In genomic region chr7:149147072-149147729, GRCh38 we compare ENCODE assay signal across 1 cellular context.
TF ChIP-seq lines count a peak whose summit lies in the region.

Gene ZNF398 (plus strand): TSS chr7:149147453. CDS start chr7:149147743, 290 bp downstream.

TF ChIP-seq in K562, 482 proteins besides CTCF, POLR2A, EP300 and RAD21 (continued from another document and continues in another):
- TF ChIP-seq ZNF592 (IDR thresholded peaks at IDR 0.05) (peak; percentile 63), ILF3 (IDR thresholded peaks at IDR 0.05; ENCODE audit: borderline replicate concordance) (0 out of 2 replicates have a peak, but pooled peaks have one; percentile 86), ZNF217 (CRISPR knock-in tag; IDR thresholded peaks at IDR 0.05) (no peak), ZNF143 (CRISPR knock-in tag; IDR thresholded peaks at IDR 0.05) (peak; percentile 2; the same call in 1 of the 2 replicates), ZNF445 (CRISPR knock-in tag; IDR thresholded peaks at IDR 0.05; ENCODE audit: low read depth) (no peak), RFX7 (CRISPR knock-in tag; IDR thresholded peaks at IDR 0.05) (no peak), ZNF644 (tag; IDR thresholded peaks at IDR 0.05; ENCODE audit: low read depth) (0 out of 2 replicates have a peak, but pooled peaks have one; percentile 34), ATF2 (CRISPR knock-in tag; IDR thresholded peaks at IDR 0.05) (peak; percentile 77), ZFP36 (IDR thresholded peaks at IDR 0.05; ENCODE audit: low read depth, low read length, partially characterized antibody) (peak; percentile 20), POLR3A (IDR thresholded peaks at IDR 0.05; ENCODE audit: borderline replicate concordance, extremely low read depth, insufficient read depth, insufficient read length) (no peak), PRMT5 (CRISPR knock-in tag; IDR thresholded peaks at IDR 0.05) (peak; percentile 63; the same call in 1 of the 2 replicates), PHF21A (IDR thresholded peaks at IDR 0.05; ENCODE audit: borderline replicate concordance, low read depth) (no peak), THAP12 (CRISPR knock-in tag; IDR thresholded peaks at IDR 0.05) (peak; percentile 99), THAP7 (CRISPR knock-in tag; IDR thresholded peaks at IDR 0.05) (peak; percentile 75; the same call in 1 of the 2 replicates), ZKSCAN1 (IDR thresholded peaks at IDR 0.05; ENCODE audit: low read depth, low read length) (0 out of 2 replicates have a peak, but pooled peaks have one; percentile 7), TRIM28 (IDR thresholded peaks at IDR 0.05) (0 out of 2 replicates have a peak, but pooled peaks have one; percentile 19), THRB (CRISPR knock-in tag; conservative IDR thresholded peaks at IDR 0.05) (peak; percentile 60; the same call in 1 of the 2 replicates), MIER1 (IDR thresholded peaks at IDR 0.05; ENCODE audit: low read depth) (0 out of 2 replicates have a peak, but pooled peaks have one; percentile 71), ZNF766 (CRISPR knock-in tag; conservative IDR thresholded peaks at IDR 0.05) (peak; percentile 59; the same call in 1 of the 2 replicates), CSDE1 (IDR thresholded peaks at IDR 0.05) (peak in 1 of 2 experiments; percentile 20; a peak in 1 of 4 replicates), RNF219 (CRISPR knock-in tag; IDR thresholded peaks at IDR 0.05) (no peak), SREBF2 (CRISPR knock-in tag; IDR thresholded peaks at IDR 0.05) (no peak), CREBBP (IDR thresholded peaks at IDR 0.05; ENCODE audit: low read depth, low read length) (no peak), TEAD4 (IDR thresholded peaks at IDR 0.05; ENCODE audit: low read length) (peak; percentile 12; the same call in 1 of the 2 replicates), TEAD4 (CRISPR knock-in tag; IDR thresholded peaks at IDR 0.05; ENCODE audit: borderline replicate concordance) (no peak), PHF8 (IDR thresholded peaks at IDR 0.05; ENCODE audit: borderline replicate concordance, low read length) (peak; percentile 74; the same call in 1 of the 2 replicates), NELFE (IDR thresholded peaks at IDR 0.05; ENCODE audit: insufficient read depth, insufficient read length) (no peak), YY1 (IDR thresholded peaks at IDR 0.05; ENCODE audit: borderline replicate concordance in 1 of 3, control insufficient read depth in 1 of 3, extremely low read depth in 1 of 3, insufficient read depth in 3 of 3, insufficient read length in 1 of 3, insufficient replicate concordance in 2 of 3, low read depth in 1 of 3, low read length in 2 of 3) (peak in 2 of 3 experiments; percentile 72 to 78), ZFX (CRISPR knock-in tag; IDR thresholded peaks at IDR 0.05) (peak; percentile 67; the same call in 1 of the 2 replicates), ZBTB1 (CRISPR knock-in tag; IDR thresholded peaks at IDR 0.05; ENCODE audit: borderline replicate concordance, low read depth) (peak; percentile 88), GTF2B (IDR thresholded peaks at IDR 0.05; ENCODE audit: extremely low read depth, insufficient read length) (no peak), NCOA4 (IDR thresholded peaks at IDR 0.05; ENCODE audit: partially characterized antibody) (no peak), GABPB1 (CRISPR knock-in tag; IDR thresholded peaks at IDR 0.05) (peak; percentile 76), LCOR (CRISPR knock-in tag; IDR thresholded peaks at IDR 0.05) (0 out of 2 replicates have a peak, but pooled peaks have one; percentile 65), ZNF785 (CRISPR knock-in tag; IDR thresholded peaks at IDR 0.05) (no peak), TFAP4 (CRISPR knock-in tag; IDR thresholded peaks at IDR 0.05; ENCODE audit: borderline replicate concordance) (peak; percentile 90), GMEB1 (CRISPR knock-in tag; IDR thresholded peaks at IDR 0.05) (peak; percentile 55), SMARCA5 (IDR thresholded peaks at IDR 0.05) (0 out of 2 replicates have a peak, but pooled peaks have one; percentile 18), MTA3 (IDR thresholded peaks at IDR 0.05; ENCODE audit: borderline replicate concordance) (0 out of 2 replicates have a peak, but pooled peaks have one; percentile 55), FOXP4 (CRISPR knock-in tag; IDR thresholded peaks at IDR 0.05; ENCODE audit: borderline replicate concordance) (no peak), ESRRA (IDR thresholded peaks at IDR 0.05; ENCODE audit: borderline replicate concordance, low read depth) (peak; percentile 62; the same call in 1 of the 2 replicates), HDAC6 (IDR thresholded peaks at IDR 0.05; ENCODE audit: low read depth, low read length) (0 out of 2 replicates have a peak, but pooled peaks have one; percentile 6)
